24 cellular contexts compared by ENCODE assay signal in genomic region chr1:201327687-201328240, GRCh38. TPM values are rescaled to one million over a fixed set of nuclear protein-coding genes. Genes with fewer than 3 reads are reported as not detected.
DNase-seq lines count a peak whose midpoint lies in the region; ATAC-seq and TF ChIP-seq lines count a peak whose summit lies in the region.
"Had no signal": no experiment of that assay in that cellular context is flagged by ENCODE, and none has a peak within 500 bp of the region (broad histone marks: within the 10 kb centered on the region; RNA-seq: fewer than 3 reads in every experiment).

No MANE protein-coding gene starts in this region.

- H3K79me2 ChIP-seq in mammary epithelial cell (ENCODE audit: insufficient read depth, low read length), result no peaks in the 10 kb centered on the region

- H3K4me1 Mint-ChIP-seq in MCF 10A (ENCODE audit: insufficient read depth, unreplicated experiment), result peaks cover 11% of the 10 kb centered on the region
- H3K4me1 Mint-ChIP-seq: IgD-negative memory B cell had no signal

- DNase-seq in MCF 10A (ENCODE audit: unreplicated experiment), result peak; percentile 36
- no peak for DNase-seq in breast epithelium (ENCODE audit: low spot score in 2 of 2)
- peak; percentile 49 for DNase-seq in mammary epithelial cell
- no peak for DNase-seq in esophagus squamous epithelium (lab: John Stamatoyannopoulos, UW)
- peak; percentile 54 for DNase-seq in spleen
- DNase-seq: CD8-positive, alpha-beta T cell; DMS153; GOT3; HCEC 1CT; Karpas-422; NCI-H1417; NCI-H187; NCI-H446; NCI-H526 had no signal

- in situ Hi-C loops in mammary epithelial cell (cut with MboI; ENCODE audit: low sequenced_read_pairs in 2 of 2), result no loop called here

- H3K27ac ChIP-seq in breast epithelium, result no peak overlapping the region
- no peak overlapping the region for H3K27ac ChIP-seq in mammary epithelial cell (ENCODE audit: insufficient read depth, low read depth, low read length)
- peak overlapping the region in 3 of 4 donors; percentile 40 to 71 (median 67) for H3K27ac ChIP-seq in esophagus squamous epithelium
- H3K27ac ChIP-seq in spleen, result no peak overlapping the region
- H3K27ac ChIP-seq: 22Rv1; BLaER1 treated with 17β-estradiol and CSF1 and Interleukin-3, amounts not matched to agents 10 nM and 100 nM; Peyer's patch had no signal

- no peak overlapping the region for H3K4me2 ChIP-seq in mammary epithelial cell (ENCODE audit: insufficient read depth, low read depth, low read length)
- H3K4me2 ChIP-seq: BLaER1 treated with 17β-estradiol and CSF1 and Interleukin-3, amounts not matched to agents 10 nM and 100 nM had no signal

- intact Hi-C loops in MCF 10A (cut with micrococcal nuclease) (no loop called here), breast epithelium (cut with DNase I; ENCODE audit: low total_unique reads) (no loop called here), mammary epithelial cell (cut with micrococcal nuclease) (no loop called here), esophagus squamous epithelium (cut with DNase I) (no loop called here), spleen (cut with DNase I; ENCODE audit: low total_unique reads) (no loop called here)

- H3K9me3 ChIP-seq in breast epithelium (no peaks in the 10 kb centered on the region), mammary epithelial cell (replicated peaks; ENCODE audit: insufficient read depth, low read length) (no peaks in the 10 kb centered on the region), esophagus squamous epithelium (no peaks in the 10 kb centered on the region), spleen (no peaks in the 10 kb centered on the region)
- H3K9me3 ChIP-seq: BLaER1 treated with 17β-estradiol and CSF1 and Interleukin-3, amounts not matched to agents 10 nM and 100 nM; Peyer's patch had no signal

- no peaks in the 10 kb centered on the region for H3K36me3 Mint-ChIP-seq in MCF 10A (ENCODE audit: insufficient read depth, unreplicated experiment)
- H3K36me3 Mint-ChIP-seq: CD8-positive, alpha-beta T cell; IgD-negative memory B cell had no signal

- H3K27me3 ChIP-seq in breast epithelium (no peaks in the 10 kb centered on the region), mammary epithelial cell (ENCODE audit: insufficient read depth, low read length) (no peaks in the 10 kb centered on the region), esophagus squamous epithelium (no peaks in the 10 kb centered on the region), spleen (replicated peaks in 1 of 7) (peaks cover 0 to 6% (median 0%) of the 10 kb centered on the region in 7 donors)
- H3K27me3 ChIP-seq: BLaER1 treated with 17β-estradiol and CSF1 and Interleukin-3, amounts not matched to agents 10 nM and 100 nM; Peyer's patch had no signal

- 73% methylated on average over 7 of the region's 7 CpGs for WGBS in mammary epithelial cell (ENCODE audit: low coverage, missing lambda C conversion rate)
- WGBS in esophagus squamous epithelium, 2 donors, result 40 to 65% methylated on average over 6 to 7 of the region's 7 CpGs
- 76 to 96% (median 90%) methylated on average over 7 of the region's 7 CpGs for WGBS in spleen, 5 donors

- H3K9ac ChIP-seq in mammary epithelial cell (ENCODE audit: insufficient read depth, low read length), result no peak overlapping the region
- H3K9ac ChIP-seq: BLaER1 treated with 17β-estradiol and CSF1 and Interleukin-3, amounts not matched to agents 10 nM and 100 nM had no signal

- H3K36me3 ChIP-seq in breast epithelium (no peaks in the 10 kb centered on the region), mammary epithelial cell (ENCODE audit: insufficient read depth, low read length) (peaks cover 40% of the 10 kb centered on the region), esophagus squamous epithelium (peaks cover 7 to 100% (median 28%) of the 10 kb centered on the region in 3 donors), spleen (no peaks in the 10 kb centered on the region)
- H3K36me3 ChIP-seq: BLaER1 treated with 17β-estradiol and CSF1 and Interleukin-3, amounts not matched to agents 10 nM and 100 nM; Peyer's patch had no signal

- no peak for ATAC-seq in HG02840 (IDR thresholded peaks at IDR 0.05; ENCODE audit: low FRiP score, unreplicated experiment)
- ATAC-seq in HG02642 (IDR thresholded peaks at IDR 0.05; ENCODE audit: poor library complexity, unreplicated experiment), result no peak
- no peak for ATAC-seq in HG02884 (IDR thresholded peaks at IDR 0.05; ENCODE audit: unreplicated experiment)
- ATAC-seq: CD8-positive, alpha-beta T cell had no signal

- H3K4me3 ChIP-seq in breast epithelium, result no peak overlapping the region
- no peak overlapping the region for H3K4me3 ChIP-seq in mammary epithelial cell (replicated peaks in 1 of 3; ENCODE audit: insufficient read depth in 1 of 3, low read depth in 2 of 3, low read length in 3 of 3)
- H3K4me3 ChIP-seq in esophagus squamous epithelium, result no peak overlapping the region
- no peak overlapping the region for H3K4me3 ChIP-seq in spleen
- H3K4me3 ChIP-seq: BLaER1 treated with 17β-estradiol and CSF1 and Interleukin-3, amounts not matched to agents 10 nM and 100 nM; Peyer's patch had no signal

- H3K4me3 Mint-ChIP-seq in MCF 10A (ENCODE audit: unreplicated experiment), result no peak overlapping the region
- H3K4me3 Mint-ChIP-seq: CD8-positive, alpha-beta T cell; IgD-negative memory B cell had no signal

- no peaks in the 10 kb centered on the region for H3K27me3 Mint-ChIP-seq in MCF 10A (ENCODE audit: insufficient read depth, unreplicated experiment)

- H2AFZ ChIP-seq in mammary epithelial cell (ENCODE audit: low read depth, low read length), result no peak overlapping the region

- TF ChIP-seq POLR2A in breast epithelium (IDR thresholded peaks at IDR 0.05), result no peak
- no peak for TF ChIP-seq POLR2A in esophagus squamous epithelium (IDR thresholded peaks at IDR 0.05)
- TF ChIP-seq POLR2A in spleen (IDR thresholded peaks at IDR 0.05), result no peak

- dilution Hi-C loops in mammary epithelial cell (cut with HindIII; ENCODE audit: low sequenced_read_pairs), result no loop called here

- TF ChIP-seq CTCF in MCF 10A (IDR thresholded peaks at IDR 0.05; ENCODE audit: unreplicated experiment), result no peak
- no peak for TF ChIP-seq CTCF in breast epithelium (IDR thresholded peaks at IDR 0.05)
- TF ChIP-seq CTCF in mammary epithelial cell (conservative IDR thresholded peaks at IDR 0.05 in 1 of 2, IDR thresholded peaks at IDR 0.05 in 1 of 2; ENCODE audit: extremely low read depth in 1 of 2, insufficient read depth in 1 of 2, low read depth in 1 of 2, low read length in 2 of 2), result no peak
- TF ChIP-seq CTCF in esophagus squamous epithelium (IDR thresholded peaks at IDR 0.05), result peak in 1 of 6 experiments; percentile 17
- no peak for TF ChIP-seq CTCF in spleen (IDR thresholded peaks at IDR 0.05 in 8 of 11, conservative IDR thresholded peaks at IDR 0.05 in 3 of 11)

- H3K27ac Mint-ChIP-seq in MCF 10A (ENCODE audit: low read depth, unreplicated experiment), result no peak overlapping the region
- H3K27ac Mint-ChIP-seq: CD8-positive, alpha-beta T cell; IgD-negative memory B cell had no signal

- CTCF ChIA-PET in MCF 10A (lab: Yijun Ruan, JAX) (interaction anchor here (0.5 to 6.1 kb wide), 11 partner anchors 11 to 158 kb away, joined by 3 to 75 read pairs (median 5); no protein-coding TSS in a partner anchor), mammary epithelial cell (lab: Charles Lee; ENCODE audit: low non-redundant PET) (no interaction called here)

- H4K20me1 ChIP-seq in mammary epithelial cell (ENCODE audit: insufficient read depth, low read length), result no peaks in the 10 kb centered on the region
- H4K20me1 ChIP-seq: BLaER1 treated with 17β-estradiol and CSF1 and Interleukin-3, amounts not matched to agents 10 nM and 100 nM had no signal

- BruUV-seq in MCF 10A (replicated peaks; lab: Mats Ljungman, UMichigan), result no TSS peak
- BruUV-seq in mammary epithelial cell (replicated peaks; lab: Mats Ljungman, UMichigan), result no TSS peak

- no peaks in the 10 kb centered on the region for H3K9me3 Mint-ChIP-seq in MCF 10A (ENCODE audit: unreplicated experiment)
- H3K9me3 Mint-ChIP-seq: CD8-positive, alpha-beta T cell; IgD-negative memory B cell had no signal

- H3K4me1 ChIP-seq in breast epithelium (no peaks in the 10 kb centered on the region), mammary epithelial cell (ENCODE audit: insufficient read depth, low read length) (peaks cover 4% of the 10 kb centered on the region), esophagus squamous epithelium (peaks cover 0 to 100% (median 7%) of the 10 kb centered on the region in 3 donors), spleen (no peaks in the 10 kb centered on the region)
- H3K4me1 ChIP-seq: Peyer's patch had no signal

- POLR2A ChIA-PET in MCF 10A (lab: Yijun Ruan, JAX), result interaction anchor here (0.6 to 2.7 kb wide), 3 partner anchors 9 to 42 kb away, joined by 3 to 18 read pairs (median 3); no protein-coding TSS in a partner anchor

RNA-seq across cellular contexts. Expression of gene PKP1, which starts 44.5 kb away (rescaled TPM):
- total RNA-seq in MCF 10A (2022) (0.30 and 0.32 TPM in 2 replicates), breast epithelium (10 to 100 TPM in 2 of 3 donors, under 1 TPM in 1; 0.96 to 22.5 (median 12.1) TPM), mammary epithelial cell (100 to 1,000 TPM; 102 to 201 TPM), esophagus squamous epithelium (100 to 1,000 TPM; 263 to 706 (median 410) TPM), spleen (not detected)
- polyA plus RNA-seq in mammary epithelial cell (155 TPM), spleen (under 1 TPM; 0.04 to 0.10 (median 0.06) TPM)
- polyA minus RNA-seq in mammary epithelial cell, result 253 TPM
- total RNA-seq: CD8-positive, alpha-beta T cell; OCI-LY7 had no signal
- polyA plus RNA-seq: IgD-negative memory B cell had no signal

RNA-seq across cellular contexts. Expression of gene TNNT2, which starts 49.7 kb away (rescaled TPM):
- total RNA-seq in MCF 10A (2022), result 0.37 and 0.61 TPM in 2 replicates
- 1 to 10 TPM in 2 of 3 donors, not detected in 1; 1.3 to 2.6 TPM for total RNA-seq in breast epithelium
- total RNA-seq in mammary epithelial cell, result 1 to 10 TPM in 1 of 2 donors, under 1 TPM in 1; 0.83 to 1.3 TPM
- polyA plus RNA-seq in mammary epithelial cell, result 0.19 TPM
- polyA minus RNA-seq in mammary epithelial cell, result not detected
- 1 to 10 TPM; 1.3 to 6.1 (median 1.8) TPM for total RNA-seq in esophagus squamous epithelium
- under 1 TPM in 2 of 7 donors, not detected in 5; 0.41 to 0.55 TPM for total RNA-seq in spleen
- 1 to 10 TPM; 1.2 to 3.8 (median 3.8) TPM for polyA plus RNA-seq in spleen
- total RNA-seq: CD8-positive, alpha-beta T cell; Daoy; M059J; OCI-LY7 had no signal
- polyA plus RNA-seq: IgD-negative memory B cell had no signal

Comparison
In these comparisons a context has a peak if more than half of its experiments do, and no peak if none do; other contexts are left out.
1. DNase-seq: peak in MCF 10A (single experiment), mammary epithelial cell (single experiment) and spleen (single experiment); none in breast epithelium (0 of 2) and esophagus squamous epithelium (single experiment).
2. RNA of gene PKP1, which starts 44.5 kb away (total RNA-seq): 263 to 706 TPM in esophagus squamous epithelium and 102 to 201 TPM in mammary epithelial cell; 0.96 to 22.5 TPM in breast epithelium, 0.30 to 0.32 TPM in MCF 10A and not detected in spleen; every median in the first group is over 4 times any median in the second.
3. H3K27ac ChIP-seq: peak in esophagus squamous epithelium (3 of 4); none in breast epithelium (0 of 2), mammary epithelial cell (single experiment) and spleen (0 of 8).